In the genomic region with DNA sequence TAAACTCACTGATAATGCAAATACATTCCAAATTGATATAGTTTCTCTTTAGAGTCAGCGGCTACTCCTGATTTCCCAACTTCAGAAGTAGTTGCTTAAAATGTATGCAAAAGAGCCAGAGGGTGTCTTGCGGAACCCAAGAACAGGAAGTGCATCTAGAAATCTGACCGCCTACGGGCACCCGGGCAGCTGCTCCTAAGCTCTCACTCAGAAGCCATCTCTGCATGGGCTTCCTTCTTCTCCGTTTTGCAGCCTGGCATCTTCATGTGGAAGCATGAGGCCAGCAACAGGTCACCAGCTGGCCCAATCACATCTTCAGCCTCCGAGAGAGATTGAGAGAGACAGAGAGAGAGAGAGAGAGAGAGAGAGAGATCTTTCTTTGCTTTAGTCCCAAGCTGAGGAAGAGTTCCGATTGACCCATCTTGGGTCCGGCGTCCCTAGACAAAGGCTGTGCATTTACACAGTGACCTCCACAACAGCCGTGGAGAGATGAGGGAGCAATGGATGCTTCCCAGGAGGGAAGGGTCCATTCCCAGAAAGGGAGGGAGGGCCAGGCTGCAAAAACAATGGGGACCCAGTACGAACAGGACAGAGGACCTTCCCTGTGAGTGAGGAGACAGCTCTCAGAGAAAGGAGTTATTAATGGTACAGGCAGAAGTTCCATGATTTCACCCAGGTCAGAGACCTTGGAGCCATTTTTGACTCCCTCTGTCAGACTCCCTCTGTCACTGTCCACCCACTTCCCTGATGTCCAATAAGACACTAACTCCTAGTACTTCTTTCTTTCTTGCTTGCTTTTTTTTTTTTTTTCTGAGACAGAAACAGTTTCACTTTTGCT, we compare ENCODE assay signal across 8 cellular contexts. TPM values are rescaled to one million over a fixed set of nuclear protein-coding genes. Genes with fewer than 3 reads are reported as not detected.
A peak's percentile ranks its signal among the peaks of the same experiment; 100 is the strongest.
DNase-seq lines count a peak whose midpoint lies in the region; ATAC-seq and TF ChIP-seq lines count a peak whose summit lies in the region.

No MANE protein-coding gene starts in this region.

- no peaks in the 10 kb centered on the region for H3F3A ChIP-seq in neural progenitor cell (ENCODE audit: low read depth)

- H3K27me3 Mint-ChIP-seq in activated T-helper 1 cell treated with anti-CD3 and anti-CD28 coated beads, Interleukin-12 subunit alpha, Interleukin-12 subunit beta, Interleukin-2, Interleukin-4 antibody, amounts not matched to agents 30 ng/mL and 10 ng/mL and 1 ng/mL, durations not matched to agents 14 hours and 24 hours and 36 hours (ENCODE audit: insufficient read depth), result peaks cover 6% of the 10 kb centered on the region
- peaks cover 3% of the 10 kb centered on the region for H3K27me3 Mint-ChIP-seq in neural progenitor cell (ENCODE audit: insufficient read depth, low read depth)

- H3K4me1 ChIP-seq in neural progenitor cell (peaks cover 3% of the 10 kb centered on the region), mesendoderm (ENCODE audit: control insufficient read depth, low read depth, low read length) (no peaks in the 10 kb centered on the region)

- H3K27me3 ChIP-seq in neural progenitor cell (no peaks in the 10 kb centered on the region), mesendoderm (ENCODE audit: insufficient read depth, low read length, poor library complexity) (no peaks in the 10 kb centered on the region)

- H3K23ac ChIP-seq in mesendoderm (ENCODE audit: low read length), result no peak overlapping the region

- H2AFZ ChIP-seq in neural progenitor cell (replicated peaks), result no peak overlapping the region

- no peaks in the 10 kb centered on the region for H3K79me1 ChIP-seq in mesendoderm (ENCODE audit: low read length)

- peaks cover 25% of the 10 kb centered on the region for H3K4me1 Mint-ChIP-seq in activated T-helper 1 cell treated with anti-CD3 and anti-CD28 coated beads, Interleukin-12 subunit alpha, Interleukin-12 subunit beta, Interleukin-2, Interleukin-4 antibody, amounts not matched to agents 30 ng/mL and 10 ng/mL and 1 ng/mL, durations not matched to agents 14 hours and 24 hours and 36 hours (ENCODE audit: low read depth)
- H3K4me1 Mint-ChIP-seq in neural progenitor cell, result peaks cover 26% of the 10 kb centered on the region

- H2AK5ac ChIP-seq in mesendoderm (ENCODE audit: low read length), result no peak overlapping the region

- no peak overlapping the region for H3K18ac ChIP-seq in mesendoderm (ENCODE audit: low read length)

- H2BK5ac ChIP-seq in mesendoderm (ENCODE audit: low read length), result no peak overlapping the region

- no CpG with 5 or more reads among the region's 12 CpGs for WGBS in mesendoderm (ENCODE audit: extremely low coverage, insufficient coverage, low lambda C conversion rate)

- H3K4me2 ChIP-seq in neural progenitor cell, result no peak overlapping the region
- H3K4me2 ChIP-seq in mesendoderm (ENCODE audit: low read length), result no peak overlapping the region

- intact Hi-C loops in activated T-helper 1 cell treated with anti-CD3 and anti-CD28 coated beads, Interleukin-12 subunit alpha, Interleukin-12 subunit beta, Interleukin-2, Interleukin-4 antibody, amounts not matched to agents 30 ng/mL and 10 ng/mL and 1 ng/mL, durations not matched to agents 14 hours and 24 hours and 36 hours (cut with micrococcal nuclease), result loop anchor here (2.0 kb wide), 1 partner anchor 30 kb away; no protein-coding TSS in a partner anchor

- H3K4me3 Mint-ChIP-seq in activated T-helper 1 cell treated with anti-CD3 and anti-CD28 coated beads, Interleukin-12 subunit alpha, Interleukin-12 subunit beta, Interleukin-2, Interleukin-4 antibody, amounts not matched to agents 30 ng/mL and 10 ng/mL and 1 ng/mL, durations not matched to agents 14 hours and 24 hours and 36 hours, result peak overlapping the region; percentile 77
- H3K4me3 Mint-ChIP-seq in neural progenitor cell, result no peak overlapping the region

- H2BK15ac ChIP-seq in mesendoderm (replicated peaks; ENCODE audit: low read depth), result no peak overlapping the region

- no peak overlapping the region for H2BK120ac ChIP-seq in mesendoderm (ENCODE audit: low read depth, low read length)

- no peaks in the 10 kb centered on the region for H3K79me2 ChIP-seq in neural progenitor cell (ENCODE audit: low read depth)
- no peaks in the 10 kb centered on the region for H3K79me2 ChIP-seq in mesendoderm (ENCODE audit: control insufficient read depth, insufficient read depth, low read length)

- ATAC-seq in GM21360 (IDR thresholded peaks at IDR 0.05; ENCODE audit: unreplicated experiment) (peak; percentile 87), HG03520 (IDR thresholded peaks at IDR 0.05; ENCODE audit: unreplicated experiment) (peak; percentile 88)

- no peak overlapping the region for H3K27ac ChIP-seq in neural progenitor cell
- H3K27ac ChIP-seq in mesendoderm (ENCODE audit: low read depth, low read length), result no peak overlapping the region

- H3K4me3 ChIP-seq in GM12864 (ENCODE audit: low read depth, low read length), result peak overlapping the region; percentile 57
- H3K4me3 ChIP-seq in neural progenitor cell, result no peak overlapping the region
- no peak overlapping the region for H3K4me3 ChIP-seq in mesendoderm (ENCODE audit: low read length)

- H3K56ac ChIP-seq in mesendoderm (ENCODE audit: low read length), result no peak overlapping the region

- peak overlapping the region; percentile 84 for H3K27ac Mint-ChIP-seq in activated T-helper 1 cell treated with anti-CD3 and anti-CD28 coated beads, Interleukin-12 subunit alpha, Interleukin-12 subunit beta, Interleukin-2, Interleukin-4 antibody, amounts not matched to agents 30 ng/mL and 10 ng/mL and 1 ng/mL, durations not matched to agents 14 hours and 24 hours and 36 hours
- peak overlapping the region; percentile 74 for H3K27ac Mint-ChIP-seq in neural progenitor cell

- H3K4ac ChIP-seq in mesendoderm (ENCODE audit: low read depth, low read length), result no peak overlapping the region

- DNase-seq in GM12864 (ENCODE audit: low read depth), result peak; percentile 67
- no peak for DNase-seq in activated T-helper 1 cell treated with anti-CD3 and anti-CD28 coated beads, Interleukin-12 subunit alpha, Interleukin-12 subunit beta, Interleukin-2, Interleukin-4 antibody, amounts not matched to agents 30 ng/mL and 10 ng/mL and 1 ng/mL, durations not matched to agents 14 hours and 24 hours and 36 hours (ENCODE audit: low spot score)
- no peak for DNase-seq in neural progenitor cell (ENCODE audit: low spot score)
- DNase-seq in NCI-H1436 treated with DMSO at 0.1 percent for 48 hours (lab: John Stamatoyannopoulos, UW), result no peak
- no peak for DNase-seq in mesendoderm
- DNase-seq in DMS79 (lab: John Stamatoyannopoulos, UW), result no peak

- H3K36me3 ChIP-seq in neural progenitor cell (no peaks in the 10 kb centered on the region), mesendoderm (ENCODE audit: control insufficient read depth, insufficient read depth, low read length) (no peaks in the 10 kb centered on the region)

- H3K9me3 ChIP-seq in neural progenitor cell (ENCODE audit: low read depth), result no peaks in the 10 kb centered on the region

- H4K8ac ChIP-seq in mesendoderm (ENCODE audit: low read depth, low read length), result no peak overlapping the region

- no peaks in the 10 kb centered on the region for H3K9me3 Mint-ChIP-seq in activated T-helper 1 cell treated with anti-CD3 and anti-CD28 coated beads, Interleukin-12 subunit alpha, Interleukin-12 subunit beta, Interleukin-2, Interleukin-4 antibody, amounts not matched to agents 30 ng/mL and 10 ng/mL and 1 ng/mL, durations not matched to agents 14 hours and 24 hours and 36 hours
- H3K9me3 Mint-ChIP-seq in neural progenitor cell, result no peaks in the 10 kb centered on the region

- no peak overlapping the region for H4K5ac ChIP-seq in mesendoderm (ENCODE audit: low read length)

- no peaks in the 10 kb centered on the region for H4K20me1 ChIP-seq in neural progenitor cell (ENCODE audit: low read depth)

- H3K9ac ChIP-seq in neural progenitor cell (no peak overlapping the region), mesendoderm (ENCODE audit: low read length) (no peak overlapping the region)

- no peak for TF ChIP-seq CTCF in GM12864 (IDR thresholded peaks at IDR 0.05; ENCODE audit: low read depth, low read length, missing control alignments)
- no peak for TF ChIP-seq CTCF in neural progenitor cell (IDR thresholded peaks at IDR 0.05)

- peaks cover 3% of the 10 kb centered on the region for H3K36me3 Mint-ChIP-seq in activated T-helper 1 cell treated with anti-CD3 and anti-CD28 coated beads, Interleukin-12 subunit alpha, Interleukin-12 subunit beta, Interleukin-2, Interleukin-4 antibody, amounts not matched to agents 30 ng/mL and 10 ng/mL and 1 ng/mL, durations not matched to agents 14 hours and 24 hours and 36 hours (ENCODE audit: low read depth)
- H3K36me3 Mint-ChIP-seq in neural progenitor cell, result no peaks in the 10 kb centered on the region

RNA-seq across cellular contexts. Expression of gene SLC30A1, which starts 28.2 kb away (rescaled TPM):
- 10.6 and 12.0 TPM in 2 replicates for total RNA-seq in activated T-helper 1 cell treated with anti-CD3 and anti-CD28 coated beads, Interleukin-12 subunit alpha, Interleukin-12 subunit beta, Interleukin-2, Interleukin-4 antibody, amounts not matched to agents 30 ng/mL and 10 ng/mL and 1 ng/mL, durations not matched to agents 14 hours and 24 hours and 36 hours
- 4.8 and 7.1 TPM in 2 replicates for total RNA-seq in neural progenitor cell (ENCODE audit: low replicate concordance)
- polyA plus RNA-seq in mesendoderm (2013, experiment 1 of 2), result 11.3 TPM
- polyA plus RNA-seq in mesendoderm (2013, experiment 2 of 2), result 10.4 TPM
